In genomic region chr15:30036304-30036703, GRCh38 we compare ENCODE assay signal across 28 cellular contexts. TPM values are rescaled to one million over a fixed set of nuclear protein-coding genes. Genes with fewer than 3 reads are reported as not detected.
"Had no signal": no experiment of that assay in that cellular context is flagged by ENCODE, and none has a peak within 500 bp of the region (broad histone marks: within the 10 kb centered on the region; RNA-seq: fewer than 3 reads in every experiment).

No MANE protein-coding gene starts in this region.

- ATAC-seq: activated CD8-positive, alpha-beta T cell treated with anti-CD3 and anti-CD28 coated beads, Interleukin-2, amount 10 ng/mL, durations not matched to agents 7 days and 5 days; foreskin keratinocyte; natural killer cell; psoas muscle; right cardiac atrium; stimulated activated effector memory CD8-positive, alpha-beta T cell treated with anti-CD3 and anti-CD28 coated beads, Interleukin-12 subunit alpha, Interleukin-12 subunit beta, amount 100 ng/mL, for 72 hours; stimulated activated naive CD8-positive, alpha-beta T cell treated with anti-CD3 and anti-CD28 coated beads, Interleukin-15, amount 100 ng/mL, for 72 hours; T-helper 17 cell had no signal

- H3K9me3 ChIP-seq: ovary, psoas muscle, testis, vagina had no signal

- H3K27ac ChIP-seq: foreskin keratinocyte, left ventricle myocardium inferior, ovary, psoas muscle, skin epidermis, testis, vagina had no signal

- H3K36me3 ChIP-seq: left ventricle myocardium inferior, ovary, vagina had no signal

- FAIRE-seq: bronchial epithelial cell, endometrium, kidney had no signal

- DNase-seq: activated CD4-positive, alpha-beta T cell treated with anti-CD3 and anti-CD28 coated beads, Interleukin-2, amount 10 ng/mL, durations not matched to agents 7 days and 5 days; activated CD8-positive, alpha-beta T cell treated with anti-CD3 and anti-CD28 coated beads, Interleukin-2, amount 10 ng/mL, durations not matched to agents 7 days and 5 days; activated gamma-delta T cell treated with Interleukin-2 at 50 U/mL for 16 hours; activated T-cell treated with anti-CD3 and anti-CD28 coated beads, Interleukin-2, amount 50 U/mL, for 1 hour; cerebellar nuclear complex; effector CD4-positive, alpha-beta T cell; foreskin keratinocyte; kidney; left ventricle myocardium inferior; natural killer cell; ovary; psoas muscle; right cardiac atrium; stimulated activated CD4-positive, alpha-beta T cell treated with anti-CD3 and anti-CD28 coated beads, Interleukin-1b, Interleukin-23, amount 100 ng/mL, for 48 hours; stimulated activated naive CD8-positive, alpha-beta T cell treated with anti-CD3 and anti-CD28 coated beads, Interleukin-15, amount 100 ng/mL, for 72 hours; SW 1271; T-helper 17 cell; testis; trophoblast cell had no signal

- H3K4me3 ChIP-seq: left ventricle myocardium inferior, ovary, psoas muscle, skin epidermis, testis, vagina had no signal

- H3K4me1 ChIP-seq: foreskin keratinocyte, psoas muscle, vagina had no signal

- H3K27me3 ChIP-seq: ovary, testis, vagina had no signal

RNA-seq across cellular contexts. Expression of gene GOLGA8J, which starts 46.5 kb away (rescaled TPM):
- total RNA-seq: bronchial epithelial cell, epithelial cell of proximal tubule, glomerular endothelial cell, kidney, lung microvascular endothelial cell, mesothelial cell of epicardium, vagina had no signal
- polyA plus RNA-seq: foreskin keratinocyte, ovary, psoas muscle, right cardiac atrium had no signal
